ENCODE assay signal across 7 cellular contexts in genomic region chr1:119712342-119713038, GRCh38. TPM values are rescaled to one million over a fixed set of nuclear protein-coding genes. Genes with fewer than 3 reads are reported as not detected.
DNase-seq lines count a peak whose midpoint lies in the region; ATAC-seq, FAIRE-seq and TF ChIP-seq lines count a peak whose summit lies in the region.

No MANE protein-coding gene starts in this region.

- H3K4me1 ChIP-seq in HUES48 (ENCODE audit: control insufficient read depth, insufficient read depth, low read length) (peaks cover 35% of the 10 kb centered on the region), NT2/D1 (ENCODE audit: insufficient read depth, insufficient read length) (peaks cover 23% of the 10 kb centered on the region), cardiac muscle cell (ENCODE audit: low read depth) (peaks cover 14% of the 10 kb centered on the region), pancreas (peaks cover 6 to 32% (median 29%) of the 10 kb centered on the region in 3 donors), uterus (no peaks in the 10 kb centered on the region)

- H3K9ac ChIP-seq in HUES48 (ENCODE audit: low read depth, low read length) (peak overlapping the region; percentile 94), NT2/D1 (ENCODE audit: insufficient read length, low read depth) (peak overlapping the region; percentile 98)

- H3K36me3 ChIP-seq in HUES48 (ENCODE audit: control insufficient read depth, insufficient read depth, low read length) (peaks cover 8% of the 10 kb centered on the region; the same call in 1 of the 2 replicates), NT2/D1 (ENCODE audit: insufficient read depth, insufficient read length, low read length) (peaks cover 27% of the 10 kb centered on the region), cardiac muscle cell (no peaks in the 10 kb centered on the region), pancreas (no peaks in the 10 kb centered on the region), uterus (no peaks in the 10 kb centered on the region)

- FAIRE-seq in pancreas (lab: Jason Lieb, UNC) = no peak

- peak; percentile 62 for DNase-seq in NT2/D1 (ENCODE audit: low read depth, low spot score)
- peak; percentile 74 for DNase-seq in activated naive CD4-positive, alpha-beta T cell treated with anti-CD3 and anti-CD28 coated beads, Interleukin-2, amount 50 U/mL, for 16 hours
- DNase-seq in cardiac muscle cell (ENCODE audit: low read depth in 1 of 2, low spot score in 1 of 2) = peak; percentile 83 to 96
- DNase-seq in pancreas = peak; percentile 70 to 92 (median 74)
- DNase-seq in uterus = peak; percentile 82 to 86

- intact Hi-C loops in pancreas (cut with DNase I) (no loop called here), uterus (cut with DNase I; ENCODE audit: low total_unique reads) (no loop called here)

- peak overlapping the region; percentile 95 for H3K4me3 ChIP-seq in HUES48 (ENCODE audit: low read depth, low read length)
- H3K4me3 ChIP-seq in NT2/D1 (ENCODE audit: insufficient read length, low read depth) = peak overlapping the region; percentile 94
- peak overlapping the region; percentile 38 for H3K4me3 ChIP-seq in cardiac muscle cell
- peak overlapping the region; percentile 10 to 75 (median 41) for H3K4me3 ChIP-seq in pancreas
- H3K4me3 ChIP-seq in uterus = peak overlapping the region; percentile 59 to 63

- WGBS in pancreas, 2 donors = 0 to 2% methylated on average over 35 to 51 of the region's 51 CpGs

- TF ChIP-seq CTCF in cardiac muscle cell (IDR thresholded peaks at IDR 0.05; ENCODE audit: low read depth, low read length) (no peak), pancreas (IDR thresholded peaks at IDR 0.05) (no peak), uterus (IDR thresholded peaks at IDR 0.05) (no peak)

- H3K27me3 ChIP-seq in HUES48 (ENCODE audit: control insufficient read depth, insufficient read depth, low read length) (no peaks in the 10 kb centered on the region), NT2/D1 (ENCODE audit: insufficient read depth, insufficient read length) (no peaks in the 10 kb centered on the region), cardiac muscle cell (no peaks in the 10 kb centered on the region), pancreas (no peaks in the 10 kb centered on the region), uterus (no peaks in the 10 kb centered on the region)

- no peaks in the 10 kb centered on the region for H3K9me3 ChIP-seq in HUES48 (ENCODE audit: control insufficient read depth, insufficient read depth, low read length)
- H3K9me3 ChIP-seq in NT2/D1 (ENCODE audit: insufficient read depth, low read length) = no peaks in the 10 kb centered on the region
- no peaks in the 10 kb centered on the region for H3K9me3 ChIP-seq in cardiac muscle cell (ENCODE audit: low read depth)
- no peaks in the 10 kb centered on the region for H3K9me3 ChIP-seq in pancreas
- H3K9me3 ChIP-seq in uterus = no peaks in the 10 kb centered on the region

- peak overlapping the region; percentile 89 for H3K27ac ChIP-seq in HUES48 (ENCODE audit: low read depth, low read length)
- H3K27ac ChIP-seq in cardiac muscle cell = peak overlapping the region; percentile 6
- peak overlapping the region; percentile 66 to 87 (median 74) for H3K27ac ChIP-seq in pancreas
- peak overlapping the region; percentile 70 to 77 for H3K27ac ChIP-seq in uterus

- TF ChIP-seq POLR2A in uterus (IDR thresholded peaks at IDR 0.05) = no peak

- peak; percentile 52 for ATAC-seq in GM18502 (IDR thresholded peaks at IDR 0.05; ENCODE audit: poor library complexity, unreplicated experiment)
- peak; percentile 64 to 82 (median 76) for ATAC-seq in pancreas

RNA-seq across cellular contexts. Expression of gene PHGDH, which starts 0.8 kb away (rescaled TPM):
- 71.5 and 86.9 TPM in 2 replicates for total RNA-seq in cardiac muscle cell
- 89.8 and 124 TPM in 2 replicates for polyA plus RNA-seq in cardiac muscle cell
- total RNA-seq in pancreas = 100 to 1,000 TPM in 1 of 6 donors, 10 to 100 TPM in 5; 62.0 to 357 (median 71.8) TPM
- 10 to 100 TPM; 28.2 to 46.2 TPM for polyA plus RNA-seq in pancreas
- 100 to 1,000 TPM in 1 of 4 donors, 10 to 100 TPM in 2, 1 to 10 TPM in 1; 6.4 to 120 (median 34.6) TPM for total RNA-seq in uterus

RNA-seq across cellular contexts. Expression of gene HMGCS2, which starts 56.2 kb away (rescaled TPM):
- total RNA-seq in cardiac muscle cell (not detected in 2 replicates), pancreas (10 to 100 TPM in 1 of 6 donors, under 1 TPM in 3, not detected in 2; 0.26 to 32.2 (median 0.66) TPM), uterus (under 1 TPM in 1 of 4 donors, not detected in 3; 0.29 TPM)
- polyA plus RNA-seq in cardiac muscle cell (0.15 TPM in 1 of 2 replicates, not detected in the other), pancreas (1 to 10 TPM in 1 of 2 donors, under 1 TPM in 1; 0.23 to 5.0 TPM)

Comparison
In these comparisons a context has a peak if more than half of its experiments do, and no peak if none do; other contexts are left out.
1. Peak in every context shown above with its lines: DNase-seq, ATAC-seq, H3K4me3 ChIP-seq and H3K27ac ChIP-seq.
2. H3K27ac ChIP-seq: peak in every context shown above with its lines; median percentile 89 in HUES48; 74 in pancreas; 74 in uterus; 6 in cardiac muscle cell.
3. H3K4me3 ChIP-seq: peak in every context shown above with its lines; median percentile 95 in HUES48; 94 in NT2/D1; 61 in uterus; 41 in pancreas; 38 in cardiac muscle cell.